In the genomic region with DNA sequence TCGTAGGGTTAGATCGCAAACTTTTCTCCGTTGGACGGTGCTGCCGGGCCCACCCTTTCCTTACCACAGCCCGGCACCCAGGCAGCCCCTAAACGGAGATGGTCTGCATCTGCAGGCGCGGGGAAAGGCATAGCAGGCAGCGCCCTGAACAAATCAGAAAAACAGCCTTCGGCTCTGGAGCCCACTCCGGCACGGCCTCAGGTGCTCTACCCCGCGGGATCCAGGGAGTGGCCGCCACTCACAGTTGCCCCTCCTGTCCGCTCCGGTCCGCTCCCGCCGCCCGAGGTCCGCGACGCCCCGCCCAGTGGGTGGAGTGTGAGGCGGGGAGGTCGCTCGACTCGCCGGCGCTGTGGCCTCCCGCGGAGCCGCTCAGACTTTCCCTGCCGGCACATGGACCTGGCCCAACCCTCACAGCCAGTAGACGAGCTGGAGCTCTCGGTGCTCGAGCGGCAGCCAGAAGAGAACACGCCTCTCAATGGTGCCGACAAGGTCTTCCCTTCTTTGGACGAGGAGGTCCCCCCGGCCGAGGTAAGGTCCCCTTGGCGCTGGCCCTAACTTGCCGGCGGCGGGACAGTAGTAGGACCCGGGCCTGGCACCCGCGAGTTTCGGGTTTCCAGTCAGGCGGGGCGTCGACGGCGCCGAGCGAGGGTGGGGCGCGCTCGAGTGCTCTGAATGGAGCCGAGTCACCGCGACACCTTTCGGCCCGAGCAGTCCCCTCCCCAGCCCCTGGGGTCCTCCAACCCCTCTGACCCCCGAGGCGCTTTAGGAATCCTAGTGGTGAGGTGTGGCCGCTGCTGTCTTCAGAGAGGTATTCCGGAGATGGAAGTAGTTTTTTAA, we compare ENCODE assay signal across 8 cellular contexts. TPM values are rescaled to one million over a fixed set of nuclear protein-coding genes. Genes with fewer than 3 reads are reported as not detected.
DNase-seq lines count a peak whose midpoint lies in the region; TF ChIP-seq lines count a peak whose summit lies in the region.

A gene with protein sequence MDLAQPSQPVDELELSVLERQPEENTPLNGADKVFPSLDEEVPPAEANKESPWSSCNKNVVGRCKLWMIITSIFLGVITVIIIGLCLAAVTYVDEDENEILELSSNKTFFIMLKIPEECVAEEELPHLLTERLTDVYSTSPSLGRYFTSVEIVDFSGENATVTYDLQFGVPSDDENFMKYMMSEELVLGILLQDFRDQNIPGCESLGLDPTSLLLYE (plus strand): TSS at position 372 of the 837 bp plus-strand sequence. CDS start 19 bp downstream, at position 391.

- H3K4me1 Mint-ChIP-seq in H9, result peaks cover 22 to 32% of the 10 kb centered on the region in 2 experiments

- H4K20me1 ChIP-seq in H9 (ENCODE audit: control insufficient read depth, insufficient read depth, insufficient read length) (no peaks in the 10 kb centered on the region), MM.1S (ENCODE audit: insufficient read depth, low read length) (no peaks in the 10 kb centered on the region)

- peaks cover 33% of the 10 kb centered on the region for H3F3A ChIP-seq in MM.1S (ENCODE audit: insufficient read depth, low read length)

- H2BK5ac ChIP-seq in H9 (ENCODE audit: insufficient read length, low read length), result no peak within 1 kb of the TSS

- H2BK15ac ChIP-seq in H9 (ENCODE audit: low read depth, low read length), result no peak within 1 kb of the TSS

- H3K9ac ChIP-seq in ES-I3 (ENCODE audit: low read depth, low read length), result peak within 1 kb of the TSS; percentile 69
- H3K9ac ChIP-seq in H9 (ENCODE audit: extremely low read depth, insufficient read length, low read length), result peak within 1 kb of the TSS; percentile 62
- peak within 1 kb of the TSS; percentile 66 for H3K9ac ChIP-seq in MM.1S (ENCODE audit: low read length)

- no peak within 1 kb of the TSS for H2AK5ac ChIP-seq in H9 (ENCODE audit: insufficient read length, low read length)

- peak within 1 kb of the TSS; percentile 97 for H3K14ac ChIP-seq in H9 (ENCODE audit: insufficient read depth, low read length)

- H3K36me3 ChIP-seq in ES-I3 (ENCODE audit: insufficient read depth, low read length) (no peaks in the 10 kb centered on the region), MM.1S (replicated peaks; ENCODE audit: insufficient read depth, low read length) (no peaks in the 10 kb centered on the region)

- H3K9me3 ChIP-seq in ES-I3 (ENCODE audit: control insufficient read depth, insufficient read depth, low read length), result no peaks in the 10 kb centered on the region
- H3K9me3 ChIP-seq in H9 (ENCODE audit: control insufficient read depth, low read depth, low read length), result no peaks in the 10 kb centered on the region
- no peaks in the 10 kb centered on the region for H3K9me3 ChIP-seq in MM.1S (replicated peaks; ENCODE audit: insufficient read depth, low read length)

- H3K79me2 ChIP-seq in H9 (ENCODE audit: insufficient read depth, low read length) (peaks cover 2% of the 10 kb centered on the region; the same call in 1 of the 2 replicates), MM.1S (ENCODE audit: low read length) (peaks cover 30% of the 10 kb centered on the region)

- no CpG with 5 or more reads among the region's 72 CpGs for WGBS in H9 (ENCODE audit: extremely low coverage, insufficient read length, low lambda C conversion rate)

- H2BK20ac ChIP-seq in H9 (ENCODE audit: low read depth, low read length, poor library complexity, severe bottlenecking), result no peak within 1 kb of the TSS

- peak; percentile 95 for DNase-seq in H9
- DNase-seq in MM.1S, result peak; percentile 84
- peak; percentile 31 for DNase-seq in T-helper 22 cell (ENCODE audit: low read depth)
- DNase-seq in astrocyte of the spinal cord (ENCODE audit: low read depth, low spot score), result peak; percentile 86
- DNase-seq in hypothalamus (lab: John Stamatoyannopoulos, UW), result peak in 39 of 51 donors; percentile 2 to 64 (median 22)
- peak; percentile 66 for DNase-seq in renal cortical epithelial cell (ENCODE audit: low read depth)
- DNase-seq in AML-193 (lab: John Stamatoyannopoulos, UW), result no peak

- H3K4me1 ChIP-seq in ES-I3 (ENCODE audit: insufficient read depth, low read length) (peaks cover 17% of the 10 kb centered on the region), H9 (ENCODE audit: insufficient read depth, low read length) (peaks cover 3% of the 10 kb centered on the region; the same call in 1 of the 2 replicates), MM.1S (ENCODE audit: low read length) (peaks cover 31% of the 10 kb centered on the region)

- H3K79me1 ChIP-seq in H9 (ENCODE audit: insufficient read depth, low read depth, low read length, poor library complexity, severe bottlenecking), result no peaks in the 10 kb centered on the region

- TF ChIP-seq CTCF in H9 (conservative IDR thresholded peaks at IDR 0.05) (peak; percentile 44; the same call in 2 of the 3 replicates), MM.1S (IDR thresholded peaks at IDR 0.05; ENCODE audit: low read length) (0 out of 2 replicates have a peak, but pooled peaks have one; percentile 9), astrocyte of the spinal cord (IDR thresholded peaks at IDR 0.05; ENCODE audit: low read depth, low read length) (peak; percentile 6)

- H3K23me2 ChIP-seq in H9 (ENCODE audit: insufficient read length, low read depth, low read length, poor library complexity, severe bottlenecking), result peaks cover 12% of the 10 kb centered on the region

- peak within 1 kb of the TSS; percentile 88 to 96 (median 88); a peak in 5 of 7 replicates for H3K27ac Mint-ChIP-seq in H9

- H3K18ac ChIP-seq in H9 (ENCODE audit: insufficient read length, low read depth, low read length), result peak within 1 kb of the TSS; percentile 87

- no peak within 1 kb of the TSS for H2BK12ac ChIP-seq in H9 (ENCODE audit: insufficient read length, low read depth, low read length)

- H4K8ac ChIP-seq in H9 (replicated peaks; ENCODE audit: insufficient read length, low read depth, low read length), result no peak within 1 kb of the TSS

- H3K4ac ChIP-seq in H9 (ENCODE audit: low read depth, low read length), result no peak within 1 kb of the TSS

- peak within 1 kb of the TSS; percentile 86 to 95 for H3K4me3 Mint-ChIP-seq in H9

- H3K27ac ChIP-seq in H9 (ENCODE audit: insufficient read length, low read depth, low read length) (no peak within 1 kb of the TSS), MM.1S (ENCODE audit: low read length) (peak within 1 kb of the TSS; percentile 59; the same call in 1 of the 2 replicates)

- H3T11ph ChIP-seq in H9 (ENCODE audit: low read length), result no peak within 1 kb of the TSS

- H4K5ac ChIP-seq in H9 (ENCODE audit: insufficient read length, low read depth, low read length), result no peak within 1 kb of the TSS

- H3K27me3 ChIP-seq in H9 (ENCODE audit: insufficient read depth, low read length), result no peaks in the 10 kb centered on the region; the same call in 1 of the 2 replicates
- no peaks in the 10 kb centered on the region; the same call in 1 of the 2 replicates for H3K27me3 ChIP-seq in MM.1S (replicated peaks; ENCODE audit: insufficient read depth, low read length)

- H3K4me3 ChIP-seq in MM.1S (ENCODE audit: low read length) (peak within 1 kb of the TSS; percentile 69), astrocyte of the spinal cord (ENCODE audit: low read depth, low read length) (peak within 1 kb of the TSS; percentile 73)

- in situ Hi-C loops in astrocyte of the spinal cord (cut with HindIII; ENCODE audit: low sequenced_read_pairs), result no loop called here

- H3K4me2 ChIP-seq in H9 (ENCODE audit: insufficient read depth, insufficient read length, low read length) (peak within 1 kb of the TSS; percentile 92), MM.1S (ENCODE audit: low read depth, low read length) (peak within 1 kb of the TSS; percentile 93)

- peaks cover 0 to 2% (median 0%) of the 10 kb centered on the region in 3 experiments; a peak in 2 of 7 replicates for H3K36me3 Mint-ChIP-seq in H9 (ENCODE audit: insufficient read depth in 1 of 3, low read depth in 3 of 3)

- H3K9me3 Mint-ChIP-seq in H9, result no peaks in the 10 kb centered on the region; a peak in 1 of 5 replicates

- no peak within 1 kb of the TSS for H4K91ac ChIP-seq in H9 (ENCODE audit: insufficient read length, low read depth, low read length)

- no peak within 1 kb of the TSS for H2BK120ac ChIP-seq in H9 (ENCODE audit: low read depth, low read length, poor library complexity, severe bottlenecking)

- H3K9me2 ChIP-seq in MM.1S (replicated peaks; ENCODE audit: insufficient read depth, low read length), result no peaks in the 10 kb centered on the region

- H3K27me3 Mint-ChIP-seq in H9 (ENCODE audit: low read depth), result peaks cover 20% of the 10 kb centered on the region

- peak within 1 kb of the TSS; percentile 50 for H2AFZ ChIP-seq in H9 (ENCODE audit: low read length)
- peak within 1 kb of the TSS; percentile 77 for H2AFZ ChIP-seq in MM.1S (ENCODE audit: low read length)

- no peak within 1 kb of the TSS for H3K23ac ChIP-seq in H9 (ENCODE audit: insufficient read length, low read depth, low read length)

- no peak within 1 kb of the TSS for H3K56ac ChIP-seq in H9 (ENCODE audit: insufficient read length, low read depth, low read length)

RNA-seq across cellular contexts. Expression of the gene that starts here (rescaled TPM):
- total RNA-seq in H9 (2021), result 11.1 and 11.2 TPM in 2 replicates
- total RNA-seq in renal cortical epithelial cell, result 33.1 and 68.9 TPM in 2 replicates

Comparison
In these comparisons a context has a peak if more than half of its experiments do, and no peak if none do; other contexts are left out.
1. DNase-seq: peak in H9 (single experiment), MM.1S (single experiment), T-helper 22 cell (single experiment), astrocyte of the spinal cord (single experiment), hypothalamus (39 of 51) and renal cortical epithelial cell (single experiment); none in AML-193 (0 of 2).
2. Peak in every context shown above with its lines, with median percentiles within 50 percentile points of each other: H3K9ac ChIP-seq and CTCF ChIP-seq.